Comparison of ENCODE assay signal across 22 cellular contexts in the genomic region with DNA sequence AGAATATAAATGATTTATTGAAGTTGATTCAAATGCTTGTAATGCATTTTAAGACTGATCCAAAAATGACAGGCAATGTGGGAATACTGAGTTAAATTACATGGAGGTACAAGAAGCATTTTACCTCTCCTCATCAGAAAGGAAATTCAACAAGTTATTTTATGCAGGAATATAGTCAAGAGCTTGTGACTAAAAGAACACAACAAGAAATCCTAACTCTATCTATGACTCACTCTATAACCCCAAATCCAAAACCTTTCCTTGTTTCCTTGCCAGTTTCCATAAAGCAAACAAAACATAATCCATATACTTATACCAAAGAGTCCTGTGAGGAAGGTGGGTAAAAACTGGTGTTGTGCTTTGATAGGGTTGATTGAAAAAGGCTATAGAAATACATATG. TPM values are rescaled to one million over a fixed set of nuclear protein-coding genes. Genes with fewer than 3 reads are reported as not detected.
DNase-seq lines count a peak whose midpoint lies in the region; TF ChIP-seq lines count a peak whose summit lies in the region.
"Had no signal": no experiment of that assay in that cellular context is flagged by ENCODE, and none has a peak within 500 bp of the region (broad histone marks: within the 10 kb centered on the region; RNA-seq: fewer than 3 reads in every experiment).

No MANE protein-coding gene starts in this region.

- H3K4me1 Mint-ChIP-seq in activated T-helper 1 cell treated with anti-CD3 and anti-CD28 coated beads, Interleukin-12 subunit alpha, Interleukin-12 subunit beta, Interleukin-2, Interleukin-4 antibody, amounts not matched to agents 30 ng/mL and 10 ng/mL and 1 ng/mL, durations not matched to agents 14 hours and 24 hours and 36 hours (ENCODE audit: low read depth): peaks cover 14% of the 10 kb centered on the region
- H3K4me1 Mint-ChIP-seq: neural crest cell had no signal

- H3K36me3 Mint-ChIP-seq in activated T-helper 1 cell treated with anti-CD3 and anti-CD28 coated beads, Interleukin-12 subunit alpha, Interleukin-12 subunit beta, Interleukin-2, Interleukin-4 antibody, amounts not matched to agents 30 ng/mL and 10 ng/mL and 1 ng/mL, durations not matched to agents 14 hours and 24 hours and 36 hours (ENCODE audit: low read depth): peaks cover 26% of the 10 kb centered on the region

- DNase-seq in EH (ENCODE audit: low read depth): peak; percentile 7
- no peak for DNase-seq in activated T-helper 1 cell treated with anti-CD3 and anti-CD28 coated beads, Interleukin-12 subunit alpha, Interleukin-12 subunit beta, Interleukin-2, Interleukin-4 antibody, amounts not matched to agents 30 ng/mL and 10 ng/mL and 1 ng/mL, durations not matched to agents 14 hours and 24 hours and 36 hours (ENCODE audit: low spot score)
- DNase-seq in esophagus squamous epithelium (lab: John Stamatoyannopoulos, UW): no peak
- DNase-seq in osteoblast (ENCODE audit: insufficient read length, low spot score, missing footprints): peak; percentile 83
- DNase-seq in CD1c-positive myeloid dendritic cell (ENCODE audit: extremely low spot score): no peak
- DNase-seq in putamen (ENCODE audit: low spot score): no peak
- DNase-seq in stimulated activated naive CD4-positive, alpha-beta T cell treated with Interleukin-2 at 50 U/mL for 16 hours (lab: John Stamatoyannopoulos, UW): no peak
- DNase-seq in posterior vena cava (ENCODE audit: low spot score): no peak
- DNase-seq: activated CD4-positive, alpha-beta T cell treated with anti-CD3 and anti-CD28 coated beads, Interleukin-2, amount 50 U/mL, for 48 hours; activated naive CD4-positive, alpha-beta T cell treated with anti-CD3 and anti-CD28 coated beads, Interleukin-2, amount 50 U/mL, for 16 hours; brain microvascular endothelial cell; KBM-7; left cardiac atrium; NCI-H1105; NCI-H524 treated with DMSO at 0.1 percent for 48 hours; retina; stimulated activated naive B cell treated with anti-CD40 and anti-IgM and Interleukin-4, amounts not matched to agents 10 μg/mL and 1 μg/mL and 100 μg/mL, for 72 hours; T-cell had no signal

- peak overlapping the region; percentile 31 for H3K27ac Mint-ChIP-seq in activated T-helper 1 cell treated with anti-CD3 and anti-CD28 coated beads, Interleukin-12 subunit alpha, Interleukin-12 subunit beta, Interleukin-2, Interleukin-4 antibody, amounts not matched to agents 30 ng/mL and 10 ng/mL and 1 ng/mL, durations not matched to agents 14 hours and 24 hours and 36 hours
- H3K27ac Mint-ChIP-seq: stimulated activated naive B cell treated with anti-CD40 and anti-IgM and Interleukin-4, amounts not matched to agents 10 μg/mL and 1 μg/mL and 100 μg/mL, for 72 hours; T-cell had no signal

- H3K27ac ChIP-seq in esophagus squamous epithelium (peak overlapping the region in 3 of 4 donors; percentile 1 to 55 (median 36)), osteoblast (ENCODE audit: low read depth, low read length) (no peak overlapping the region)
- H3K27ac ChIP-seq: brain microvascular endothelial cell, esophagus muscularis mucosa, tibial nerve, VCaP had no signal

- peaks cover 2% of the 10 kb centered on the region for H4K20me1 ChIP-seq in osteoblast (ENCODE audit: insufficient read depth, low read length)

- no peak for TF ChIP-seq POLR2A in esophagus squamous epithelium (IDR thresholded peaks at IDR 0.05)

- intact Hi-C loops in activated T-helper 1 cell treated with anti-CD3 and anti-CD28 coated beads, Interleukin-12 subunit alpha, Interleukin-12 subunit beta, Interleukin-2, Interleukin-4 antibody, amounts not matched to agents 30 ng/mL and 10 ng/mL and 1 ng/mL, durations not matched to agents 14 hours and 24 hours and 36 hours (cut with micrococcal nuclease): no loop called here
- intact Hi-C loops in esophagus squamous epithelium (cut with DNase I) (no loop called here), posterior vena cava (cut with DNase I) (no loop called here)

- H3K27me3 ChIP-seq in esophagus squamous epithelium (no peaks in the 10 kb centered on the region), osteoblast (ENCODE audit: insufficient read depth, low read length) (no peaks in the 10 kb centered on the region)
- H3K27me3 ChIP-seq: brain microvascular endothelial cell, esophagus muscularis mucosa, tibial nerve had no signal

- H3K36me3 ChIP-seq in esophagus squamous epithelium (peaks cover 9 to 75% (median 10%) of the 10 kb centered on the region in 3 donors), osteoblast (ENCODE audit: insufficient read depth, low read length) (peaks cover 28% of the 10 kb centered on the region)

- H3K4me1 ChIP-seq in esophagus squamous epithelium (peaks cover 6 to 37% (median 15%) of the 10 kb centered on the region in 3 donors), osteoblast (ENCODE audit: insufficient read depth, low read length) (peaks cover 7% of the 10 kb centered on the region)
- H3K4me1 ChIP-seq: tibial nerve had no signal

- TF ChIP-seq CTCF in esophagus squamous epithelium (IDR thresholded peaks at IDR 0.05) (no peak), osteoblast (IDR thresholded peaks at IDR 0.05; ENCODE audit: extremely low read depth, low read depth, low read length) (no peak)

- peaks cover 16% of the 10 kb centered on the region for H3K79me2 ChIP-seq in osteoblast (ENCODE audit: insufficient read depth, low read length)

- H3K9me3 ChIP-seq in esophagus squamous epithelium (no peaks in the 10 kb centered on the region), osteoblast (ENCODE audit: low read depth, low read length) (no peaks in the 10 kb centered on the region)
- H3K9me3 ChIP-seq: esophagus muscularis mucosa, tibial nerve had no signal

- H3K9me3 Mint-ChIP-seq in activated T-helper 1 cell treated with anti-CD3 and anti-CD28 coated beads, Interleukin-12 subunit alpha, Interleukin-12 subunit beta, Interleukin-2, Interleukin-4 antibody, amounts not matched to agents 30 ng/mL and 10 ng/mL and 1 ng/mL, durations not matched to agents 14 hours and 24 hours and 36 hours: no peaks in the 10 kb centered on the region
- H3K9me3 Mint-ChIP-seq: neural crest cell; stimulated activated naive B cell treated with anti-CD40 and anti-IgM and Interleukin-4, amounts not matched to agents 10 μg/mL and 1 μg/mL and 100 μg/mL, for 72 hours; T-cell had no signal

- H2AFZ ChIP-seq in osteoblast (ENCODE audit: low read length): no peak overlapping the region

- H3K4me3 ChIP-seq in esophagus squamous epithelium (no peak overlapping the region), osteoblast (ENCODE audit: insufficient read depth, low read length) (no peak overlapping the region)
- H3K4me3 ChIP-seq: esophagus muscularis mucosa, tibial nerve had no signal

- no peaks in the 10 kb centered on the region for H3K27me3 Mint-ChIP-seq in activated T-helper 1 cell treated with anti-CD3 and anti-CD28 coated beads, Interleukin-12 subunit alpha, Interleukin-12 subunit beta, Interleukin-2, Interleukin-4 antibody, amounts not matched to agents 30 ng/mL and 10 ng/mL and 1 ng/mL, durations not matched to agents 14 hours and 24 hours and 36 hours (ENCODE audit: insufficient read depth)
- H3K27me3 Mint-ChIP-seq: stimulated activated naive B cell treated with anti-CD40 and anti-IgM and Interleukin-4, amounts not matched to agents 10 μg/mL and 1 μg/mL and 100 μg/mL, for 72 hours; T-cell had no signal

- H3K4me3 Mint-ChIP-seq in activated T-helper 1 cell treated with anti-CD3 and anti-CD28 coated beads, Interleukin-12 subunit alpha, Interleukin-12 subunit beta, Interleukin-2, Interleukin-4 antibody, amounts not matched to agents 30 ng/mL and 10 ng/mL and 1 ng/mL, durations not matched to agents 14 hours and 24 hours and 36 hours: no peak overlapping the region
- H3K4me3 Mint-ChIP-seq: neural crest cell; stimulated activated naive B cell treated with anti-CD40 and anti-IgM and Interleukin-4, amounts not matched to agents 10 μg/mL and 1 μg/mL and 100 μg/mL, for 72 hours; T-cell had no signal

- no peak overlapping the region for H3K4me2 ChIP-seq in osteoblast (ENCODE audit: insufficient read depth, low read length)

RNA-seq across cellular contexts. Expression of a gene that starts 30.8 kb away (rescaled TPM):
- 97.5 and 106 TPM in 2 replicates for total RNA-seq in activated T-helper 1 cell treated with anti-CD3 and anti-CD28 coated beads, Interleukin-12 subunit alpha, Interleukin-12 subunit beta, Interleukin-2, Interleukin-4 antibody, amounts not matched to agents 30 ng/mL and 10 ng/mL and 1 ng/mL, durations not matched to agents 14 hours and 24 hours and 36 hours
- total RNA-seq in esophagus squamous epithelium (10 to 100 TPM; 22.3 to 49.8 (median 26.0) TPM), osteoblast (34.5 and 36.2 TPM in 2 replicates), posterior vena cava (10 to 100 TPM; 47.8 to 47.9 TPM)

RNA-seq across cellular contexts. Expression of a gene that starts 52.3 kb away (rescaled TPM):
- total RNA-seq in activated T-helper 1 cell treated with anti-CD3 and anti-CD28 coated beads, Interleukin-12 subunit alpha, Interleukin-12 subunit beta, Interleukin-2, Interleukin-4 antibody, amounts not matched to agents 30 ng/mL and 10 ng/mL and 1 ng/mL, durations not matched to agents 14 hours and 24 hours and 36 hours: 250 and 254 TPM in 2 replicates
- total RNA-seq in esophagus squamous epithelium (100 to 1,000 TPM in 2 of 4 donors, 10 to 100 TPM in 2; 60.3 to 134 (median 83.8) TPM), osteoblast (123 and 142 TPM in 2 replicates), posterior vena cava (100 to 1,000 TPM; 122 to 169 TPM)

Comparison
In these comparisons a context has a peak if more than half of its experiments do, and no peak if none do; other contexts are left out.
1. DNase-seq: peak in EH (single experiment) and osteoblast (single experiment); none in activated T-helper 1 cell treated with anti-CD3 and anti-CD28 coated beads, Interleukin-12 subunit alpha, Interleukin-12 subunit beta, Interleukin-2, Interleukin-4 antibody, amounts not matched to agents 30 ng/mL and 10 ng/mL and 1 ng/mL, durations not matched to agents 14 hours and 24 hours and 36 hours (single experiment), esophagus squamous epithelium (single experiment), CD1c-positive myeloid dendritic cell (single experiment), putamen (single experiment), stimulated activated naive CD4-positive, alpha-beta T cell treated with Interleukin-2 at 50 U/mL for 16 hours (single experiment) and posterior vena cava (single experiment).